Comparison of ENCODE assay signal across 14 cellular contexts in genomic region chr17:80679816-80680215, GRCh38.
A peak's percentile ranks its signal among the peaks of the same experiment; 100 is the strongest.
DNase-seq lines count a peak whose midpoint lies in the region; ATAC-seq and TF ChIP-seq lines count a peak whose summit lies in the region.
"Had no signal": no experiment of that assay in that cellular context is flagged by ENCODE, and none has a peak within 500 bp of the region (broad histone marks: within the 10 kb centered on the region; RNA-seq: fewer than 3 reads in every experiment).

No MANE protein-coding gene starts in this region.

- no peak for DNase-seq in activated T-cell treated with anti-CD3 and anti-CD28 coated beads, Interleukin-2, amount 50 U/mL, for 4 hours
- no peak for DNase-seq in activated T-cell treated with anti-CD3 and anti-CD28 coated beads for 4 hours
- DNase-seq in T-cell = no peak
- no peak for DNase-seq in effector memory CD8-positive, alpha-beta T cell
- no peak for DNase-seq in smooth muscle cell (lab: John Stamatoyannopoulos, UW; ENCODE audit: unreplicated experiment)
- DNase-seq in PC-3 = no peak
- DNase-seq in ecto neural progenitor cell (ENCODE audit: low spot score) = no peak
- no peak for DNase-seq in tibial nerve (ENCODE audit: low spot score in 2 of 2)
- DNase-seq: body of pancreas; effector CD4-positive, alpha-beta T cell; left colon; NCI-H446 treated with DMSO at 0.1 percent for 48 hours; psoas muscle had no signal

- no peaks in the 10 kb centered on the region for H3K27me3 Mint-ChIP-seq in activated T-cell treated with anti-CD3 and anti-CD28 coated beads, Interleukin-2, amount 50 U/mL, for 4 hours (ENCODE audit: low read depth)
- H3K27me3 Mint-ChIP-seq in T-cell = no peaks in the 10 kb centered on the region
- no peaks in the 10 kb centered on the region for H3K27me3 Mint-ChIP-seq in effector memory CD8-positive, alpha-beta T cell

- peaks cover 50% of the 10 kb centered on the region for H3K4me1 Mint-ChIP-seq in activated T-cell treated with anti-CD3 and anti-CD28 coated beads, Interleukin-2, amount 50 U/mL, for 4 hours (ENCODE audit: low read depth)
- peaks cover 45 to 53% (median 52%) of the 10 kb centered on the region in 3 donors for H3K4me1 Mint-ChIP-seq in T-cell
- peaks cover 22 to 33% of the 10 kb centered on the region in 2 donors for H3K4me1 Mint-ChIP-seq in effector memory CD8-positive, alpha-beta T cell (ENCODE audit: low read depth in 2 of 2)

- H3K9me3 ChIP-seq in smooth muscle cell (replicated peaks; ENCODE audit: low read depth) (no peaks in the 10 kb centered on the region), PC-3 (ENCODE audit: low read length) (no peaks in the 10 kb centered on the region), tibial nerve (no peaks in the 10 kb centered on the region)
- H3K9me3 ChIP-seq: body of pancreas, psoas muscle, thoracic aorta had no signal

- H3K79me2 ChIP-seq in smooth muscle cell (ENCODE audit: low read depth) (peaks cover 30% of the 10 kb centered on the region), PC-3 (ENCODE audit: low read length) (peaks cover 71% of the 10 kb centered on the region)

- H3K36me3 Mint-ChIP-seq in activated T-cell treated with anti-CD3 and anti-CD28 coated beads, Interleukin-2, amount 50 U/mL, for 4 hours (ENCODE audit: insufficient read depth) = peaks cover 11% of the 10 kb centered on the region
- H3K36me3 Mint-ChIP-seq in T-cell = peaks cover 17% of the 10 kb centered on the region
- peaks cover 3% of the 10 kb centered on the region for H3K36me3 Mint-ChIP-seq in effector memory CD8-positive, alpha-beta T cell (ENCODE audit: insufficient read depth)

- 82% methylated on average over 3 of the region's 3 CpGs for WGBS in smooth muscle cell (ENCODE audit: low lambda C conversion rate)
- WGBS in tibial nerve, 2 donors = 80 to 91% methylated on average over 3 of the region's 3 CpGs

- H3K27ac Mint-ChIP-seq in T-cell = peak overlapping the region; percentile 89
- H3K27ac Mint-ChIP-seq in effector memory CD8-positive, alpha-beta T cell = peak overlapping the region; percentile 51 to 72

- ATAC-seq in activated T-cell treated with anti-CD3 and anti-CD28 coated beads, Interleukin-2, amount 50 U/mL, for 4 hours = no peak
- ATAC-seq in T-cell (replicated peaks in 1 of 4) (no peak), PC-3 (no peak)
- no peak for ATAC-seq in effector memory CD8-positive, alpha-beta T cell (replicated peaks)
- ATAC-seq: body of pancreas, left colon, psoas muscle had no signal

- TF ChIP-seq POLR2A in tibial nerve (IDR thresholded peaks at IDR 0.05) = no peak

- peak overlapping the region; percentile 78 for H3K4me2 ChIP-seq in smooth muscle cell
- H3K4me2 ChIP-seq in PC-3 (ENCODE audit: low read length) = no peak overlapping the region

- H3K4me3 Mint-ChIP-seq in activated T-cell treated with anti-CD3 and anti-CD28 coated beads, Interleukin-2, amount 50 U/mL, for 4 hours = peak overlapping the region; percentile 7
- H3K4me3 Mint-ChIP-seq in T-cell = peak overlapping the region in 1 of 3 donors; percentile 74
- H3K4me3 Mint-ChIP-seq in effector memory CD8-positive, alpha-beta T cell = peak overlapping the region in 1 of 2 donors; percentile 43

- no TSS peak for BruUV-seq in PC-3 (replicated peaks; lab: Mats Ljungman, UMichigan)

- TF ChIP-seq CTCF in smooth muscle cell (IDR thresholded peaks at IDR 0.05; ENCODE audit: borderline replicate concordance, insufficient read depth, poor library complexity, severe bottlenecking) = no peak
- TF ChIP-seq CTCF in PC-3 (conservative IDR thresholded peaks at IDR 0.05; ENCODE audit: low read depth, low read length) = no peak
- no peak for TF ChIP-seq CTCF in tibial nerve (IDR thresholded peaks at IDR 0.05)

- no peaks in the 10 kb centered on the region for H3K9me2 ChIP-seq in PC-3 (replicated peaks; ENCODE audit: low read length)

- H3K27ac ChIP-seq in smooth muscle cell (ENCODE audit: low read depth) (peak overlapping the region; percentile 83), PC-3 (ENCODE audit: low read length) (no peak overlapping the region), tibial nerve (no peak overlapping the region)
- H3K27ac ChIP-seq: body of pancreas, psoas muscle, thoracic aorta had no signal

- no peaks in the 10 kb centered on the region for H3K36me3 ChIP-seq in smooth muscle cell (ENCODE audit: low read depth)
- no peaks in the 10 kb centered on the region for H3K36me3 ChIP-seq in PC-3 (ENCODE audit: low read depth, low read length)
- H3K36me3 ChIP-seq in tibial nerve = peaks cover 0 to 3% (median 0%) of the 10 kb centered on the region in 3 donors
- H3K36me3 ChIP-seq: thoracic aorta had no signal

- H3F3A ChIP-seq in smooth muscle cell (ENCODE audit: low read depth) (peaks cover 11% of the 10 kb centered on the region), PC-3 (ENCODE audit: low read length, unreplicated experiment) (no peaks in the 10 kb centered on the region)

- peaks cover 52% of the 10 kb centered on the region for H4K20me1 ChIP-seq in smooth muscle cell (ENCODE audit: low read depth)
- H4K20me1 ChIP-seq in PC-3 (ENCODE audit: low read length) = no peaks in the 10 kb centered on the region

- H3K27me3 ChIP-seq in smooth muscle cell (ENCODE audit: low read depth) = no peaks in the 10 kb centered on the region
- no peaks in the 10 kb centered on the region for H3K27me3 ChIP-seq in PC-3 (ENCODE audit: low read length)
- H3K27me3 ChIP-seq in tibial nerve = no peaks in the 10 kb centered on the region
- H3K27me3 ChIP-seq: body of pancreas had no signal

- CTCF ChIA-PET in T-cell (lab: Charles Lee) = no interaction called here
- CTCF ChIA-PET in PC-3 (lab: Charles Lee) = no interaction called here

- H3K9ac ChIP-seq in smooth muscle cell (ENCODE audit: low read depth) (peak overlapping the region; percentile 59), PC-3 (ENCODE audit: low read length) (no peak overlapping the region)

- POLR2A ChIA-PET in T-cell (lab: Charles Lee) = no interaction called here
- POLR2A ChIA-PET in PC-3 (lab: Charles Lee; ENCODE audit: unreplicated experiment) = no interaction called here

- H3K4me3 ChIP-seq in smooth muscle cell (no peak overlapping the region), PC-3 (ENCODE audit: low read length) (no peak overlapping the region), tibial nerve (no peak overlapping the region)
- H3K4me3 ChIP-seq: body of pancreas, psoas muscle, thoracic aorta had no signal

- H2AFZ ChIP-seq in smooth muscle cell (ENCODE audit: low read depth) = no peak overlapping the region
- no peak overlapping the region for H2AFZ ChIP-seq in PC-3 (ENCODE audit: low read length)

- intact Hi-C loops in PC-3 (cut with micrococcal nuclease) = no loop called here

- no peaks in the 10 kb centered on the region for H3K9me3 Mint-ChIP-seq in activated T-cell treated with anti-CD3 and anti-CD28 coated beads, Interleukin-2, amount 50 U/mL, for 4 hours
- H3K9me3 Mint-ChIP-seq in T-cell = no peaks in the 10 kb centered on the region
- H3K9me3 Mint-ChIP-seq in effector memory CD8-positive, alpha-beta T cell = no peaks in the 10 kb centered on the region

- H3K4me1 ChIP-seq in smooth muscle cell (ENCODE audit: low read depth) = peaks cover 14% of the 10 kb centered on the region
- H3K4me1 ChIP-seq in PC-3 (ENCODE audit: insufficient read depth, low read length) = peaks cover 19% of the 10 kb centered on the region
- peaks cover 0 to 9% (median 0%) of the 10 kb centered on the region in 4 donors for H3K4me1 ChIP-seq in tibial nerve
- H3K4me1 ChIP-seq: body of pancreas, psoas muscle had no signal

- no peak for TF ChIP-seq EP300 in tibial nerve (IDR thresholded peaks at IDR 0.05)
